ENCODE assay signal across 15 cellular contexts in the genomic region with DNA sequence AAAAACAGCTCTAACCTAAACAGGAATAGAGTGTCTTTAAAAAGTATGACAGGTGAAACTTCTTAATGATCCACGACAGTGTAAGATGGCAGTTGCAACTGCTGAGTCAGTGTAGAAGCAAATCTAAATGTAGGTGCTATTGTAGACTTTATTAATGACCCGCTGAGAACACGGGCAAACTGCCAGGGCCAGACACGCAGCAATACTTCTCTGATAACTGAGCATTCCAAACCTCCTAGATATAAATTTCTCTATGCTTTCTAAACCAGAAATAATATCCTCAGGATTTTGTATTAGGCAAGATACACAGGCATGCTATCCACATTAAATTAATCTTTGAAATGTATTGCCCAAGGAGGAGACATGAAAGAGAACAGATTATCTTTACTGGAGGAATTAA.
A peak's percentile ranks its signal among the peaks of the same experiment; 100 is the strongest.
DNase-seq lines count a peak whose midpoint lies in the region; ATAC-seq, FAIRE-seq and TF ChIP-seq lines count a peak whose summit lies in the region.
"Had no signal": no experiment of that assay in that cellular context is flagged by ENCODE, and none has a peak within 500 bp of the region (broad histone marks: within the 10 kb centered on the region; RNA-seq: fewer than 3 reads in every experiment).

No MANE protein-coding gene starts in this region.

- no peaks in the 10 kb centered on the region for H3K36me3 Mint-ChIP-seq in activated CD4-positive, alpha-beta memory T cell treated with anti-CD3 and anti-CD28 coated beads, Interleukin-2, amount 10 ng/mL, durations not matched to agents 7 days and 5 days (ENCODE audit: low read depth)
- no peaks in the 10 kb centered on the region for H3K36me3 Mint-ChIP-seq in activated CD8-positive, alpha-beta T cell treated with anti-CD3 and anti-CD28 coated beads, Interleukin-2, amount 10 ng/mL, durations not matched to agents 7 days and 5 days (ENCODE audit: low read depth)
- H3K36me3 Mint-ChIP-seq: activated naive CD4-positive, alpha-beta T cell treated with anti-CD3 and anti-CD28 coated beads, Interleukin-2, amount 50 U/mL, for 72 hours had no signal

- TF ChIP-seq CTCF in choroid plexus epithelial cell (conservative IDR thresholded peaks at IDR 0.05; ENCODE audit: low read depth, low read length), result no peak

- no peak for TF ChIP-seq POLR2A in GM12891 (IDR thresholded peaks at IDR 0.05; ENCODE audit: low read depth, low read length)

- DNase-seq in A172 (ENCODE audit: low spot score) (peak; percentile 2), G401 (ENCODE audit: low spot score) (peak; percentile 67), NCI-H345 (lab: John Stamatoyannopoulos, UW) (peak; percentile 90), choroid plexus epithelial cell (ENCODE audit: low read depth) (peak; percentile 31), GM12891 (ENCODE audit: insufficient read length, low spot score) (no peak)
- DNase-seq in activated CD4-positive, alpha-beta memory T cell treated with anti-CD3 and anti-CD28 coated beads, Interleukin-2, amount 10 ng/mL, durations not matched to agents 7 days and 5 days, result no peak
- DNase-seq in activated CD8-positive, alpha-beta T cell treated with anti-CD3 and anti-CD28 coated beads, Interleukin-2, amount 10 ng/mL, durations not matched to agents 7 days and 5 days, result no peak
- DNase-seq: activated CD4-positive, alpha-beta T cell treated with anti-CD3 and anti-CD28 coated beads for 1 hour; Karpas-422 had no signal

- CTCF ChIA-PET in activated CD4-positive, alpha-beta memory T cell treated with anti-CD3 and anti-CD28 coated beads, Interleukin-2, amount 10 ng/mL, durations not matched to agents 7 days and 5 days (lab: Charles Lee), result no interaction called here
- CTCF ChIA-PET in activated CD8-positive, alpha-beta T cell treated with anti-CD3 and anti-CD28 coated beads, Interleukin-2, amount 10 ng/mL, durations not matched to agents 7 days and 5 days (lab: Charles Lee), result no interaction called here

- no peaks in the 10 kb centered on the region for H3K4me1 Mint-ChIP-seq in activated CD4-positive, alpha-beta memory T cell treated with anti-CD3 and anti-CD28 coated beads, Interleukin-2, amount 10 ng/mL, durations not matched to agents 7 days and 5 days
- H3K4me1 Mint-ChIP-seq in activated CD8-positive, alpha-beta T cell treated with anti-CD3 and anti-CD28 coated beads, Interleukin-2, amount 10 ng/mL, durations not matched to agents 7 days and 5 days (ENCODE audit: low read depth), result no peaks in the 10 kb centered on the region
- H3K4me1 Mint-ChIP-seq: central memory CD8-positive, alpha-beta T cell had no signal

- H3K27ac Mint-ChIP-seq in activated CD4-positive, alpha-beta memory T cell treated with anti-CD3 and anti-CD28 coated beads, Interleukin-2, amount 10 ng/mL, durations not matched to agents 7 days and 5 days, result no peak overlapping the region
- no peak overlapping the region for H3K27ac Mint-ChIP-seq in activated CD8-positive, alpha-beta T cell treated with anti-CD3 and anti-CD28 coated beads, Interleukin-2, amount 10 ng/mL, durations not matched to agents 7 days and 5 days
- H3K27ac Mint-ChIP-seq: activated naive CD4-positive, alpha-beta T cell treated with anti-CD3 and anti-CD28 coated beads, Interleukin-2, amount 50 U/mL, for 72 hours; T-helper 1 cell treated with Interleukin-12 subunit alpha and Interleukin-12 subunit beta and Interleukin-4 antibody, amounts not matched to agents 30 μg/mL and 1 μg/mL, for 36 hours had no signal

- no peak overlapping the region for H3K4me3 ChIP-seq in choroid plexus epithelial cell (ENCODE audit: low read depth, low read length)

- H3K9me3 Mint-ChIP-seq in activated CD4-positive, alpha-beta memory T cell treated with anti-CD3 and anti-CD28 coated beads, Interleukin-2, amount 10 ng/mL, durations not matched to agents 7 days and 5 days, result no peaks in the 10 kb centered on the region
- no peaks in the 10 kb centered on the region for H3K9me3 Mint-ChIP-seq in activated CD8-positive, alpha-beta T cell treated with anti-CD3 and anti-CD28 coated beads, Interleukin-2, amount 10 ng/mL, durations not matched to agents 7 days and 5 days (ENCODE audit: insufficient read depth)
- H3K9me3 Mint-ChIP-seq: activated naive CD4-positive, alpha-beta T cell treated with anti-CD3 and anti-CD28 coated beads, Interleukin-2, amount 50 U/mL, for 72 hours; T-helper 1 cell treated with Interleukin-12 subunit alpha and Interleukin-12 subunit beta and Interleukin-4 antibody, amounts not matched to agents 30 μg/mL and 1 μg/mL, for 36 hours had no signal

- no peaks in the 10 kb centered on the region for H3K27me3 Mint-ChIP-seq in activated CD4-positive, alpha-beta memory T cell treated with anti-CD3 and anti-CD28 coated beads, Interleukin-2, amount 10 ng/mL, durations not matched to agents 7 days and 5 days
- H3K27me3 Mint-ChIP-seq in activated CD8-positive, alpha-beta T cell treated with anti-CD3 and anti-CD28 coated beads, Interleukin-2, amount 10 ng/mL, durations not matched to agents 7 days and 5 days (ENCODE audit: low read depth), result no peaks in the 10 kb centered on the region
- H3K27me3 Mint-ChIP-seq: central memory CD8-positive, alpha-beta T cell had no signal

- POLR2A ChIA-PET in activated CD4-positive, alpha-beta memory T cell treated with anti-CD3 and anti-CD28 coated beads, Interleukin-2, amount 10 ng/mL, durations not matched to agents 7 days and 5 days (lab: Charles Lee), result no interaction called here
- POLR2A ChIA-PET in activated CD8-positive, alpha-beta T cell treated with anti-CD3 and anti-CD28 coated beads, Interleukin-2, amount 10 ng/mL, durations not matched to agents 7 days and 5 days (lab: Charles Lee), result no interaction called here

- FAIRE-seq in GM12891 (lab: Jason Lieb, UNC), result no peak
- FAIRE-seq: keratinocyte had no signal

- in situ Hi-C loops in G401 (cut with HindIII; ENCODE audit: low sequenced_read_pairs), result no loop called here

- H3K4me3 Mint-ChIP-seq in activated CD4-positive, alpha-beta memory T cell treated with anti-CD3 and anti-CD28 coated beads, Interleukin-2, amount 10 ng/mL, durations not matched to agents 7 days and 5 days, result no peak overlapping the region
- H3K4me3 Mint-ChIP-seq in activated CD8-positive, alpha-beta T cell treated with anti-CD3 and anti-CD28 coated beads, Interleukin-2, amount 10 ng/mL, durations not matched to agents 7 days and 5 days, result no peak overlapping the region
- H3K4me3 Mint-ChIP-seq: central memory CD8-positive, alpha-beta T cell; T-helper 1 cell treated with Interleukin-12 subunit alpha and Interleukin-12 subunit beta and Interleukin-4 antibody, amounts not matched to agents 30 μg/mL and 1 μg/mL, for 36 hours had no signal

- ATAC-seq in activated CD8-positive, alpha-beta T cell treated with anti-CD3 and anti-CD28 coated beads, Interleukin-2, amount 10 ng/mL, durations not matched to agents 7 days and 5 days, result no peak
- ATAC-seq in HG03378 (IDR thresholded peaks at IDR 0.05; ENCODE audit: unreplicated experiment), result no peak
- ATAC-seq: activated naive CD4-positive, alpha-beta T cell treated with anti-CD3 and anti-CD28 coated beads, Interleukin-2, amount 50 U/mL, for 72 hours; HCT116 had no signal

TF ChIP-seq in GM12891, 5 proteins besides CTCF, POLR2A, EP300 and RAD21:
- TF ChIP-seq POU2F2 (IDR thresholded peaks at IDR 0.05; ENCODE audit: low read depth, low read length) (no peak), SPI1 (IDR thresholded peaks at IDR 0.05; ENCODE audit: low read depth, low read length) (no peak), POLR2AphosphoS5 (IDR thresholded peaks at IDR 0.05; ENCODE audit: low read depth, low read length) (no peak), TAF1 (IDR thresholded peaks at IDR 0.05; ENCODE audit: low read depth, low read length) (no peak), PAX5 (IDR thresholded peaks at IDR 0.05; ENCODE audit: insufficient read depth, low read length, severe bottlenecking) (no peak)

Comparison
In these comparisons a context has a peak if more than half of its experiments do, and no peak if none do; other contexts are left out.
1. DNase-seq: peak in A172 (single experiment), G401 (single experiment), NCI-H345 (single experiment) and choroid plexus epithelial cell (single experiment); none in GM12891 (single experiment), activated CD4-positive, alpha-beta memory T cell treated with anti-CD3 and anti-CD28 coated beads, Interleukin-2, amount 10 ng/mL, durations not matched to agents 7 days and 5 days (single experiment) and activated CD8-positive, alpha-beta T cell treated with anti-CD3 and anti-CD28 coated beads, Interleukin-2, amount 10 ng/mL, durations not matched to agents 7 days and 5 days (single experiment).